In the genomic region with DNA sequence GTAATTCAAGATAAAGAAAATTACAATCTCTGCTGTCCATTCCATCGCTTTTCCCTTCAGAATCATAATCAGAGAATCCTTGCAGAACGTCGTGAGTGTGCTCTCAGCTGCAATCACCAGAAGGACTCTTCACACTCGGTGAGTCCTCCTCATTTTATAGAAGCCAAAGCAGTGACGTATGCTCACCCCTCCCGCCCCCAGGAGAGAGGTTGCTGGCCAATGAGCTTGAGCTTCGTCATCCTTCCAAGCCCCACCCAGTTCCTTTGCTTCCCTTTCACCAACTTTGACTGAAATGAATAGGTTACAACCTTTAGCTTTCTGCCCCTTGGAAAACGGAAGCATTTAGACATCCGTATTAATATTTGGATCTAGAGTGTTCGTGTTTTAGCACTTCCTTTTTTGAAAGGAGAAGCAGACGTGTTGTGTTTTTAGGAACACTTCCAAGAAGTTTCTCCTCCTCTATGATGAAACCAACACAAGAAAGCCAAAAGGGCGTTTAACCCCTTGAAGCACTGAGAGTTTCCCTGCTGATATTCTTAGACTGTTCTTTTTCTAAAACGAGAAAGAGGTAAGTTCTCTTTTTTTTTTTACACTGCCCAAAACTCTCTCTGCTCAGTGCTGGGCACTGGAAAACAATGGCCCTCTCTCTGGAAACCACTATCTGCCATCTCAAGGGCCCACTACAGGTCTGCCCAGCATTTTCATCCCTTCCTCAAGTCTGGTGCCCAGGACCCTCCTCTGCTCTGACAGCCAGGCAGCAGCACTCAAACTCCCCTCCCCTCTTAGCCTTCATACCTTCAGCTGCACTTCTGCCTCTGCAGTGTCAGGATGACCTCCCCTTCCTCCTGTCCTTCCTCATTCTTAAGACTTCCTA, we compare ENCODE assay signal across 8 cellular contexts. TPM values are rescaled to one million over a fixed set of nuclear protein-coding genes. Genes with fewer than 3 reads are reported as not detected.
DNase-seq lines count a peak whose midpoint lies in the region; ATAC-seq, FAIRE-seq and TF ChIP-seq lines count a peak whose summit lies in the region.

No MANE protein-coding gene starts in this region.

- ATAC-seq in HG02973 (IDR thresholded peaks at IDR 0.05; ENCODE audit: unreplicated experiment) (peak; percentile 40), GM12878 (peak; percentile 61), HepG2 (no peak)

- TF ChIP-seq POLR2A in GM12878 (IDR thresholded peaks at IDR 0.05; ENCODE audit: low read depth, low read length) (peak; percentile 96), HepG2 (IDR thresholded peaks at IDR 0.05; ENCODE audit: insufficient read depth in 1 of 2, low read depth in 2 of 2, low read length in 2 of 2) (no peak)

- SMC1A ChIA-PET in GM12878 (lab: Charles Lee; ENCODE audit: uncharacterized antibody, unreplicated experiment) = interaction anchor here (0.9 to 2.2 kb wide), 12 partner anchors 10 to 82 kb away, joined by 3 to 17 read pairs (median 4); no protein-coding TSS in a partner anchor

- H4K20me1 ChIP-seq in GM12878 (ENCODE audit: control insufficient read depth, insufficient read depth) (no peaks in the 10 kb centered on the region), HepG2 (ENCODE audit: insufficient read depth, low read length) (no peaks in the 10 kb centered on the region), smooth muscle cell (ENCODE audit: low read depth) (no peaks in the 10 kb centered on the region)

- H3K4me1 Mint-ChIP-seq in T-helper 2 cell treated with Interferon-gamma antibody and Interleukin-4, amounts not matched to agents 5 μg/mL and 100 μg/mL, for 36 hours (ENCODE audit: low read depth) = peaks cover 62% of the 10 kb centered on the region
- no peaks in the 10 kb centered on the region for H3K4me1 Mint-ChIP-seq in mesothelial cell of epicardium

- RAD21 ChIA-PET in GM12878 (lab: Charles Lee; ENCODE audit: unreplicated experiment) = interaction anchor here (1.1 to 2.0 kb wide), 6 partner anchors 18 to 92 kb away, joined by 4 to 9 read pairs (median 6); a partner anchor contains a TSS

- POLR2A ChIA-PET in GM12878 (lab: Charles Lee) (interaction anchor here (1.0 to 1.5 kb wide), 2 partner anchors 19 to 754 kb away, joined by 3 to 4 read pairs; a partner anchor contains a TSS), HepG2 (lab: Yijun Ruan, JAX) (no interaction called here)

- TF ChIP-seq CTCF in GM12878 (IDR thresholded peaks at IDR 0.05 in 2 of 3, conservative IDR thresholded peaks at IDR 0.05 in 1 of 3; ENCODE audit: control insufficient read depth in 2 of 3, extremely low read depth in 1 of 3, insufficient read depth in 1 of 3, low read depth in 3 of 3, low read length in 3 of 3) (no peak), HepG2 (CRISPR knock-in tag; IDR thresholded peaks at IDR 0.05) (no peak), smooth muscle cell (IDR thresholded peaks at IDR 0.05; ENCODE audit: borderline replicate concordance, insufficient read depth, poor library complexity, severe bottlenecking) (no peak), mesothelial cell of epicardium (IDR thresholded peaks at IDR 0.05; ENCODE audit: unreplicated experiment) (no peak)

- H3K9me3 ChIP-seq in GM12878 (replicated peaks; ENCODE audit: control insufficient read depth, insufficient read depth, low read length) (peaks cover 25% of the 10 kb centered on the region), HepG2 (ENCODE audit: low read length) (no peaks in the 10 kb centered on the region), smooth muscle cell (replicated peaks; ENCODE audit: low read depth) (no peaks in the 10 kb centered on the region)

- peak overlapping the region; percentile 87 for H3K27ac Mint-ChIP-seq in T-helper 2 cell treated with Interferon-gamma antibody and Interleukin-4, amounts not matched to agents 5 μg/mL and 100 μg/mL, for 36 hours
- no peak overlapping the region for H3K27ac Mint-ChIP-seq in mesothelial cell of epicardium

- FAIRE-seq in GM12878 (lab: Jason Lieb, UNC) (peak; percentile 90), HepG2 (lab: Jason Lieb, UNC) (no peak)

- in situ Hi-C loops in GM12878 (cut with MboI) (loop anchor here (10.0 kb wide), 1 partner anchor 87 kb away; a partner anchor contains a TSS), HepG2 (cut with HindIII; ENCODE audit: extremely low pct_ligation_motif_present, low pct_unique_long_range_greater_than_20kb) (no loop called here)

- peaks cover 18% of the 10 kb centered on the region for H3K36me3 Mint-ChIP-seq in T-helper 2 cell treated with Interferon-gamma antibody and Interleukin-4, amounts not matched to agents 5 μg/mL and 100 μg/mL, for 36 hours (ENCODE audit: low read depth)
- no peaks in the 10 kb centered on the region for H3K36me3 Mint-ChIP-seq in mesothelial cell of epicardium

- peaks cover 56% of the 10 kb centered on the region for H3K4me1 ChIP-seq in GM12878 (ENCODE audit: control insufficient read depth, insufficient read depth, low read length)
- no peaks in the 10 kb centered on the region for H3K4me1 ChIP-seq in HepG2 (ENCODE audit: insufficient read depth, low read length)
- no peaks in the 10 kb centered on the region for H3K4me1 ChIP-seq in smooth muscle cell (ENCODE audit: low read depth)

- CTCF ChIA-PET in GM12878 (lab: Yijun Ruan, JAX) (interaction anchor here (0.9 to 3.6 kb wide), 11 partner anchors 10 to 102 kb away, joined by 3 to 41 read pairs (median 4); a partner anchor contains a TSS), HepG2 (lab: Yijun Ruan, JAX; ENCODE audit: low intra/inter-chr PET ratio, low total read pairs) (no interaction called here)

- H3K9me3 Mint-ChIP-seq in T-helper 2 cell treated with Interferon-gamma antibody and Interleukin-4, amounts not matched to agents 5 μg/mL and 100 μg/mL, for 36 hours = peaks cover 28% of the 10 kb centered on the region
- H3K9me3 Mint-ChIP-seq in mesothelial cell of epicardium = peaks cover 80% of the 10 kb centered on the region

- H2AFZ ChIP-seq in GM12878 (ENCODE audit: control insufficient read depth, low read depth, low read length) (peak overlapping the region; percentile 41), HepG2 (ENCODE audit: low read length) (no peak overlapping the region), smooth muscle cell (ENCODE audit: low read depth) (no peak overlapping the region)

- H3K79me2 ChIP-seq in GM12878 (ENCODE audit: control insufficient read depth, insufficient read depth, low read length) (peaks cover 6% of the 10 kb centered on the region), HepG2 (ENCODE audit: insufficient read depth, low read length) (no peaks in the 10 kb centered on the region), smooth muscle cell (ENCODE audit: low read depth) (no peaks in the 10 kb centered on the region)

- H3K4me2 ChIP-seq in GM12878 (ENCODE audit: control insufficient read depth, insufficient read depth) (peak overlapping the region; percentile 97), HepG2 (ENCODE audit: low read depth, low read length) (no peak overlapping the region), smooth muscle cell (no peak overlapping the region)

- H3K36me3 ChIP-seq in GM12878 (ENCODE audit: control insufficient read depth in 2 of 2, insufficient read depth in 2 of 2, low read length in 1 of 2) (no peaks in the 10 kb centered on the region), HepG2 (replicated peaks in 1 of 2; ENCODE audit: control insufficient read depth in 1 of 2, insufficient read depth in 2 of 2, low read length in 2 of 2) (no peaks in the 10 kb centered on the region), smooth muscle cell (ENCODE audit: low read depth) (no peaks in the 10 kb centered on the region)

- peak overlapping the region; percentile 65 for H3K4me3 ChIP-seq in GM12878
- H3K4me3 ChIP-seq in HepG2 (replicated peaks in 1 of 3; ENCODE audit: insufficient read depth in 1 of 3, low read depth in 2 of 3, low read length in 3 of 3) = no peak overlapping the region
- H3K4me3 ChIP-seq in smooth muscle cell = no peak overlapping the region

- peak overlapping the region; percentile 76 for H3K27ac ChIP-seq in GM12878 (ENCODE audit: control insufficient read depth, insufficient read depth)
- no peak overlapping the region for H3K27ac ChIP-seq in HepG2 (ENCODE audit: extremely low read length, insufficient read depth, low read length)
- no peak overlapping the region for H3K27ac ChIP-seq in smooth muscle cell (ENCODE audit: low read depth)

- H3K9ac ChIP-seq in GM12878 (ENCODE audit: control insufficient read depth, insufficient read depth, low read length) = peak overlapping the region; percentile 71
- no peak overlapping the region for H3K9ac ChIP-seq in HepG2 (ENCODE audit: insufficient read depth, low read depth, low read length)
- no peak overlapping the region for H3K9ac ChIP-seq in smooth muscle cell (ENCODE audit: low read depth)

- intact Hi-C loops in GM12878 (cut with micrococcal nuclease; ENCODE audit: unreplicated experiment) = no loop called here
- intact Hi-C loops in HepG2 (cut with micrococcal nuclease; ENCODE audit: unreplicated experiment) = no loop called here

- peaks cover 8% of the 10 kb centered on the region for H3K27me3 Mint-ChIP-seq in T-helper 2 cell treated with Interferon-gamma antibody and Interleukin-4, amounts not matched to agents 5 μg/mL and 100 μg/mL, for 36 hours (ENCODE audit: low read depth)
- no peaks in the 10 kb centered on the region for H3K27me3 Mint-ChIP-seq in mesothelial cell of epicardium (ENCODE audit: low read depth)

- H3K27me3 ChIP-seq in GM12878 (replicated peaks in 1 of 2; ENCODE audit: control insufficient read depth in 2 of 2, insufficient read depth in 2 of 2, low read length in 1 of 2) (no peaks in the 10 kb centered on the region), HepG2 (ENCODE audit: control insufficient read depth in 1 of 2, insufficient read depth in 2 of 2, low read length in 2 of 2) (peaks cover 1 to 20% of the 10 kb centered on the region in 2 experiments; a peak in 3 of 5 replicates), smooth muscle cell (ENCODE audit: low read depth) (no peaks in the 10 kb centered on the region)

- no peaks in the 10 kb centered on the region for H3F3A ChIP-seq in smooth muscle cell (ENCODE audit: low read depth)

- WGBS in GM12878 (ENCODE audit: insufficient coverage, insufficient replicate concordance, low lambda C conversion rate, missing lambda C conversion rate) = 8% methylated on average over 13 of the region's 13 CpGs
- 12% methylated on average over 13 of the region's 13 CpGs for WGBS in HepG2 (ENCODE audit: low lambda C conversion rate)
- 66% methylated on average over 13 of the region's 13 CpGs for WGBS in smooth muscle cell (ENCODE audit: low lambda C conversion rate)

- peak overlapping the region; percentile 86 for H3K4me3 Mint-ChIP-seq in T-helper 2 cell treated with Interferon-gamma antibody and Interleukin-4, amounts not matched to agents 5 μg/mL and 100 μg/mL, for 36 hours
- no peak overlapping the region for H3K4me3 Mint-ChIP-seq in mesothelial cell of epicardium

- TF ChIP-seq RAD21 in GM12878 (IDR thresholded peaks at IDR 0.05; ENCODE audit: insufficient read depth, low read depth, low read length) = no peak
- TF ChIP-seq RAD21 in HepG2 (CRISPR knock-in tag; IDR thresholded peaks at IDR 0.05) = no peak

- peak; percentile 22 for DNase-seq in DMS114 treated with DMSO at 0.1 percent for 48 hours (lab: John Stamatoyannopoulos, UW; ENCODE audit: unreplicated experiment)
- DNase-seq in T-helper 2 cell treated with Interferon-gamma antibody and Interleukin-4, amounts not matched to agents 5 μg/mL and 100 μg/mL, for 36 hours (ENCODE audit: low spot score) = peak; percentile 89
- no peak for DNase-seq in GM12878 (ENCODE audit: low read depth, low spot score)
- no peak for DNase-seq in HepG2 (ENCODE audit: low spot score)
- peak; percentile 60 to 67 for DNase-seq in stimulated activated CD8-positive, alpha-beta memory T cell treated with anti-CD3 and anti-CD28 coated beads, Interleukin-15, amount 100 ng/mL, for 4 hours (ENCODE audit: low read depth in 2 of 2)
- DNase-seq in smooth muscle cell (lab: John Stamatoyannopoulos, UW; ENCODE audit: unreplicated experiment) = no peak
- no peak for DNase-seq in mesothelial cell of epicardium (ENCODE audit: low spot score in 2 of 2, unreplicated experiment in 2 of 2)

- BruUV-seq in GM12878 (replicated peaks; lab: Mats Ljungman, UMichigan) = TSS peak; percentile 75
- BruUV-seq in HepG2 (replicated peaks; lab: Mats Ljungman, UMichigan) = no TSS peak

- TF ChIP-seq EP300 in GM12878 (IDR thresholded peaks at IDR 0.05; ENCODE audit: borderline replicate concordance in 1 of 2, control insufficient read depth in 1 of 2, low read depth in 2 of 2, low read length in 2 of 2) (no peak), HepG2 (IDR thresholded peaks at IDR 0.05; ENCODE audit: low read depth in 2 of 2, low read length in 2 of 2) (no peak), HepG2 (CRISPR knock-in tag; IDR thresholded peaks at IDR 0.05; ENCODE audit: borderline replicate concordance) (no peak)

RNA-seq across cellular contexts. Expression of a gene that starts 44.3 kb away (rescaled TPM):
- total RNA-seq in GM12878 (2013; cell fraction: nucleolus; rRNA removed) = 11.6 and 13.1 TPM in 2 replicates
- total RNA-seq in GM12878 (2014; rRNA removed) (4.6 and 7.0 TPM in 2 replicates), GM12878 (2014; rRNA removed; fragmentation: Illumina TruSeq; extraction: Trizol) (5.4 and 7.2 TPM in 2 replicates), GM12878 (2021) (13.5 and 13.6 TPM in 2 replicates), HepG2 (2016; rRNA removed; fragmentation: Illumina TruSeq; extraction: Trizol) (not detected in 2 replicates), smooth muscle cell (not detected in 2 replicates), mesothelial cell of epicardium (not detected in 3 replicates)
- 5.9 TPM for polyA plus RNA-seq in GM12878 (2011; ENCODE audit: low read depth)
- polyA plus RNA-seq in GM12878 (2011; rRNA removed) (1.4 and 2.7 TPM in 2 replicates), GM12878 (2014; fragmentation: Illumina TruSeq; extraction: Trizol) (5.0 and 9.0 TPM in 2 replicates), GM12878 (2014; fragmentation: Nextera tagmentation; extraction: Ambion mirVana) (1 to 10 TPM in 1 of 2 experiments, under 1 TPM in 1; 0.87 to 1.0 TPM), GM12878 (2014; rRNA removed) (10.0 and 12.4 TPM in 2 replicates), GM12878 (2016; fragmentation: Nextera tagmentation; extraction: Ambion mirVana) (10 to 100 TPM; 12.1 to 12.5 TPM), HepG2 (2011; rRNA removed) (0.05 TPM in 1 of 2 replicates, not detected in the other), smooth muscle cell (not detected in 2 replicates)
- 5.0 and 5.7 TPM in 2 replicates for polyA plus RNA-seq in GM12878 (2011; cell fraction: cytosol; rRNA removed)
- 6.1 and 7.6 TPM in 2 replicates for polyA plus RNA-seq in GM12878 (2011; cell fraction: nucleus; rRNA removed)
- 21.6 and 37.4 TPM in 2 replicates for polyA plus RNA-seq in GM12878 (2012)
- 1.5 and 5.0 TPM in 2 replicates for polyA minus RNA-seq in GM12878 (2011; rRNA and poly(A)+ RNA removed)
- 3.2 TPM in 1 of 2 replicates, not detected in the other for polyA minus RNA-seq in GM12878 (2011; cell fraction: cytosol; rRNA and poly(A)+ RNA removed)
- 1.7 and 2.0 TPM in 2 replicates for polyA minus RNA-seq in GM12878 (2011; cell fraction: nucleus; rRNA and poly(A)+ RNA removed)
- total RNA-seq in HepG2 (2016; cell fraction: cytosol; rRNA removed; fragmentation: Illumina TruSeq; extraction: Trizol; ENCODE audit: low read depth) = not detected in 2 replicates
- total RNA-seq in HepG2 (2016; cell fraction: insoluble cytoplasmic fraction; rRNA removed; fragmentation: Illumina TruSeq; extraction: Trizol) = not detected in 2 replicates
- not detected in 2 replicates for total RNA-seq in HepG2 (2016; cell fraction: membrane; rRNA removed; fragmentation: Illumina TruSeq; extraction: Trizol)
- not detected in 2 replicates for total RNA-seq in HepG2 (2016; cell fraction: nucleus; rRNA removed; fragmentation: Illumina TruSeq; extraction: Trizol)
- not detected in 2 replicates for polyA plus RNA-seq in HepG2 (2011; cell fraction: cytosol; rRNA removed)
- polyA plus RNA-seq in HepG2 (2011; cell fraction: nucleus; rRNA removed) = not detected in 2 replicates
- not detected in 2 replicates for polyA plus RNA-seq in HepG2 (2012)
- polyA plus RNA-seq in HepG2 (2016; cell fraction: cytosol; fragmentation: Illumina TruSeq; extraction: Trizol; ENCODE audit: low read depth) = not detected in 2 replicates
- not detected in 2 replicates for polyA plus RNA-seq in HepG2 (2016; cell fraction: insoluble cytoplasmic fraction; fragmentation: Illumina TruSeq; extraction: Trizol; ENCODE audit: low read depth)
- not detected in 2 replicates for polyA plus RNA-seq in HepG2 (2016; cell fraction: membrane; fragmentation: Illumina TruSeq; extraction: Trizol; ENCODE audit: low read depth)
- polyA plus RNA-seq in HepG2 (2016; cell fraction: nucleus; fragmentation: Illumina TruSeq; extraction: Trizol; ENCODE audit: insufficient read depth, low read depth) = not detected in 2 replicates
- polyA minus RNA-seq in HepG2 (2011; rRNA and poly(A)+ RNA removed; ENCODE audit: low replicate concordance) = 0.20 TPM in 1 of 2 replicates, not detected in the other
- polyA minus RNA-seq in HepG2 (2011; cell fraction: cytosol; rRNA and poly(A)+ RNA removed) = not detected in 2 replicates
- polyA minus RNA-seq in HepG2 (2011; cell fraction: nucleus; rRNA and poly(A)+ RNA removed) = not detected in 2 replicates

Comparison
In these comparisons a context has a peak if more than half of its experiments do, and no peak if none do; other contexts are left out.
1. DNase-seq: peak in DMS114 treated with DMSO at 0.1 percent for 48 hours (single experiment), T-helper 2 cell treated with Interferon-gamma antibody and Interleukin-4, amounts not matched to agents 5 μg/mL and 100 μg/mL, for 36 hours (single experiment) and stimulated activated CD8-positive, alpha-beta memory T cell treated with anti-CD3 and anti-CD28 coated beads, Interleukin-15, amount 100 ng/mL, for 4 hours (2 of 2); none in GM12878 (single experiment), HepG2 (single experiment), smooth muscle cell (single experiment) and mesothelial cell of epicardium (0 of 2).